Comparison of ENCODE assay signal across 8 cellular contexts in genomic region chrX:74535633-74536141, GRCh38.
DNase-seq lines count a peak whose midpoint lies in the region; ATAC-seq lines count a peak whose summit lies in the region.

No MANE protein-coding gene starts in this region.

- no peaks in the 10 kb centered on the region for H3K36me3 Mint-ChIP-seq in activated naive CD4-positive, alpha-beta T cell treated with anti-CD3 and anti-CD28 coated beads, Interleukin-2, amount 50 U/mL, for 24 hours

- 0 to 1% methylated on average over 10 to 31 of the region's 33 CpGs for WGBS in GM23248 (ENCODE audit: low coverage in 1 of 2, low lambda C conversion rate in 2 of 2, missing lambda C conversion rate in 2 of 2), 2 experiments

- peak overlapping the region; percentile 52 for H2AFZ ChIP-seq in GM23248

- no peaks in the 10 kb centered on the region for H3K27me3 ChIP-seq in GM23248 (replicated peaks; ENCODE audit: insufficient read depth)

- H3K9me2 ChIP-seq in GM23248 (ENCODE audit: insufficient read depth), result no peaks in the 10 kb centered on the region

- H3K9me3 Mint-ChIP-seq in activated naive CD4-positive, alpha-beta T cell treated with anti-CD3 and anti-CD28 coated beads, Interleukin-2, amount 50 U/mL, for 24 hours, result no peaks in the 10 kb centered on the region

- H4K20me1 ChIP-seq in GM23248 (ENCODE audit: insufficient read depth), result no peaks in the 10 kb centered on the region

- H3K79me2 ChIP-seq in GM23248 (ENCODE audit: insufficient read depth), result no peaks in the 10 kb centered on the region

- H3K36me3 ChIP-seq in GM23248 (ENCODE audit: low read depth), result no peaks in the 10 kb centered on the region

- DNase-seq in Daoy (ENCODE audit: low read depth), result peak; percentile 77
- peak; percentile 87 for DNase-seq in GM23248
- peak; percentile 15 for DNase-seq in NCI-H748 treated with DMSO at 0.1 percent for 48 hours (lab: John Stamatoyannopoulos, UW)
- DNase-seq in glomerular visceral epithelial cell (ENCODE audit: extremely low spot score), result peak; percentile 63
- DNase-seq in nucleus accumbens (lab: John Stamatoyannopoulos, UW), result peak in 47 of 56 donors; percentile 0 to 58 (median 28)

- peak overlapping the region; percentile 35 for H3K27ac Mint-ChIP-seq in activated naive CD4-positive, alpha-beta T cell treated with anti-CD3 and anti-CD28 coated beads, Interleukin-2, amount 50 U/mL, for 24 hours

- H3K27me3 Mint-ChIP-seq in activated naive CD4-positive, alpha-beta T cell treated with anti-CD3 and anti-CD28 coated beads, Interleukin-2, amount 50 U/mL, for 24 hours, result no peaks in the 10 kb centered on the region

- peak overlapping the region; percentile 80 for H3K27ac ChIP-seq in GM23248

- peaks cover 25% of the 10 kb centered on the region; the same call in 1 of the 2 replicates for H3F3A ChIP-seq in GM23248 (ENCODE audit: insufficient read depth)

- peak overlapping the region; percentile 80 for H3K4me3 Mint-ChIP-seq in activated naive CD4-positive, alpha-beta T cell treated with anti-CD3 and anti-CD28 coated beads, Interleukin-2, amount 50 U/mL, for 24 hours

- no peak for ATAC-seq in HG03520 (IDR thresholded peaks at IDR 0.05; ENCODE audit: unreplicated experiment)
- no peak for ATAC-seq in GM18873 (IDR thresholded peaks at IDR 0.05; ENCODE audit: low FRiP score, unreplicated experiment)

- peaks cover 21% of the 10 kb centered on the region for H3K4me1 ChIP-seq in GM23248 (ENCODE audit: insufficient read depth)

- in situ Hi-C loops in GM23248 (cut with MboI), result no loop called here

- peak overlapping the region; percentile 77 for H3K4me2 ChIP-seq in GM23248 (ENCODE audit: unreplicated experiment)

- no peaks in the 10 kb centered on the region for H3K9me3 ChIP-seq in GM23248 (ENCODE audit: low read depth)

- H3K4me1 Mint-ChIP-seq in activated naive CD4-positive, alpha-beta T cell treated with anti-CD3 and anti-CD28 coated beads, Interleukin-2, amount 50 U/mL, for 24 hours, result peaks cover 9% of the 10 kb centered on the region

- H3K4me3 ChIP-seq in GM23248, result peak overlapping the region; percentile 68

- peak overlapping the region; percentile 81 for H3K9ac ChIP-seq in GM23248

Comparison
In these comparisons a context has a peak if more than half of its experiments do, and no peak if none do; other contexts are left out.
1. DNase-seq: peak in every context shown above with its lines; median percentile 87 in GM23248; 77 in Daoy; 63 in glomerular visceral epithelial cell; 28 in nucleus accumbens; 15 in NCI-H748 treated with DMSO at 0.1 percent for 48 hours.